25 cellular contexts compared by ENCODE assay signal in genomic region chr1:83816836-83817235, GRCh38.
"Had no signal": no experiment of that assay in that cellular context is flagged by ENCODE, and none has a peak within 500 bp of the region (broad histone marks: within the 10 kb centered on the region; RNA-seq: fewer than 3 reads in every experiment).

No MANE protein-coding gene starts in this region.

- H3K4me3 Mint-ChIP-seq: dendritic cell treated with granulocyte-macrophage colony-stimulating factor and Interleukin-4, amounts not matched to agents 40 ng/mL and 50 ng/mL, for 4 days; effector memory CD8-positive, alpha-beta T cell; endodermal cell had no signal

- H3K36me3 ChIP-seq: colonic mucosa, esophagus muscularis mucosa, esophagus squamous epithelium, gastrocnemius medialis, gastroesophageal sphincter, heart left ventricle, heart right ventricle had no signal

- H3K27me3 ChIP-seq: colonic mucosa, dorsolateral prefrontal cortex, esophagus muscularis mucosa, esophagus squamous epithelium, foreskin keratinocyte, gastrocnemius medialis, gastroesophageal sphincter, heart left ventricle, heart right ventricle had no signal

- H3K4me1 ChIP-seq: colonic mucosa, esophagus squamous epithelium, foreskin keratinocyte, gastroesophageal sphincter had no signal

- DNase-seq: colonic mucosa; cortex of kidney; dermis blood vessel endothelial cell; dorsolateral prefrontal cortex; effector CD4-positive, alpha-beta T cell; effector CD8-positive, alpha-beta T cell; effector memory CD4-positive, alpha-beta T cell; effector memory CD8-positive, alpha-beta T cell; endodermal cell; erythroblast; esophagus squamous epithelium; foreskin fibroblast; foreskin melanocyte; gastrocnemius medialis; glutamatergic neuron; head of caudate nucleus; heart left ventricle; heart right ventricle had no signal

- ATAC-seq: effector memory CD8-positive, alpha-beta T cell; esophagus mucosa; foreskin keratinocyte; gastrocnemius medialis; gastroesophageal sphincter; heart left ventricle; heart right ventricle had no signal

- H3K27ac ChIP-seq: colonic mucosa, coronary artery, dorsolateral prefrontal cortex, epithelial cell of prostate, esophagus muscularis mucosa, esophagus squamous epithelium, foreskin keratinocyte, gastrocnemius medialis, gastroesophageal sphincter, heart left ventricle, heart right ventricle had no signal

- H3K27ac Mint-ChIP-seq: dendritic cell treated with granulocyte-macrophage colony-stimulating factor and Interleukin-4, amounts not matched to agents 40 ng/mL and 50 ng/mL, for 4 days; effector memory CD8-positive, alpha-beta T cell; endodermal cell had no signal

- H3K9me3 ChIP-seq: colonic mucosa, esophagus muscularis mucosa, esophagus squamous epithelium, gastrocnemius medialis, heart right ventricle had no signal

- H3K27me3 Mint-ChIP-seq: dendritic cell treated with granulocyte-macrophage colony-stimulating factor and Interleukin-4, amounts not matched to agents 40 ng/mL and 50 ng/mL, for 4 days had no signal

- H3K4me3 ChIP-seq: colonic mucosa, coronary artery, dorsolateral prefrontal cortex, esophagus muscularis mucosa, esophagus squamous epithelium, gastrocnemius medialis, gastroesophageal sphincter, heart left ventricle, heart right ventricle had no signal
